Comparison of ENCODE assay signal across 17 cellular contexts in the genomic region with DNA sequence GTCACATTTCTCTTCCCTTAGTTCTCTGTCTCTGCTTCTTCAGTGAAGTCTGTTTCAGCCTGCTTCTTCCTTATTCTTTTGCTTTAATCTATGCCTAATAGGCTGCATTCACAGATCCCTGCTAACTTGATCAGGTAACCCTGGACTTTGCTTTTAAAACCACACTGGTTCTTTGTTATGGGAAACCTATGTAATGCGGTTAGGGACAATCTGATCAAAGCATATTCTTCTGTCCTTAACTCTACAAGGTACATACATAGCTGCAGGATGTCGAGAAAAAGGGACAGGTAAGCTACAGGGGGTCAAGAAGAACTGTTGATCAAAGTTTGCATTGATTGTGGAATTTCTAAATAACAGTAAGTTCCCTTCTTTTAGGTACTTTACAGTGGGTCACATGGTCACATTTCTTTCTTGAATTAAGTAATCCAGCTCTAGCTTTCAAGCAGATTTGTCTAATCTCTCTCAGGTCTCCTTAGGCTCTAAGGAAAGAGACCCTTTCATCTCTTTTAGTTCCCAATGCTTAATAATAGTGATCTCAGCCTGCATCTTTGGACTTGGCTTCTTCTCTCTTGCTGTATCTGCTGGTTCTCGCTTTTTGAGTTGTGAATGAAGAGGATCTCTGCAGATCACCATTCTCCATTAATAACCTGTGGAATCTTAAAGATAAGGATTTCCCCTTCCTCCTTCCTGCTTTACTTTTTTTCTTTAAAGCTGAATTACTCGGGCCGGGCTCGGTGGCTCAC. TPM values are rescaled to one million over a fixed set of nuclear protein-coding genes. Genes with fewer than 3 reads are reported as not detected.
A peak's percentile ranks its signal among the peaks of the same experiment; 100 is the strongest.
DNase-seq lines count a peak whose midpoint lies in the region; ATAC-seq and TF ChIP-seq lines count a peak whose summit lies in the region.
"Had no signal": no experiment of that assay in that cellular context is flagged by ENCODE, and none has a peak within 500 bp of the region (broad histone marks: within the 10 kb centered on the region; RNA-seq: fewer than 3 reads in every experiment).

No MANE protein-coding gene starts in this region.

- H3K9me3 ChIP-seq in cardiac muscle cell (ENCODE audit: low read depth) (no peaks in the 10 kb centered on the region), heart right ventricle (no peaks in the 10 kb centered on the region), WERI-Rb-1 (ENCODE audit: severe bottlenecking) (no peaks in the 10 kb centered on the region)
- H3K9me3 ChIP-seq: spleen had no signal

- DNase-seq in cardiac muscle cell (ENCODE audit: low read depth in 1 of 2, low spot score in 1 of 2) (no peak), heart right ventricle (no peak), WERI-Rb-1 (no peak), immature natural killer cell (no peak), NCI-H446 treated with DMSO at 0.1 percent for 48 hours (lab: John Stamatoyannopoulos, UW) (no peak)
- DNase-seq: GF-D8, naive B cell, NCI-H1092 treated with DMSO at 0.1 percent for 48 hours, NCI-H524 treated with DMSO at 0.1 percent for 48 hours, SHP77 treated with DMSO at 0.1 percent for 48 hours, spleen had no signal

- H3K27me3 Mint-ChIP-seq in immature natural killer cell (ENCODE audit: low read depth in 3 of 3): peaks cover 5 to 8% (median 7%) of the 10 kb centered on the region in 3 donors
- H3K27me3 Mint-ChIP-seq: naive B cell had no signal

- H3K27me3 ChIP-seq in cardiac muscle cell (no peaks in the 10 kb centered on the region), heart right ventricle (no peaks in the 10 kb centered on the region), WERI-Rb-1 (ENCODE audit: insufficient read depth, low read depth, severe bottlenecking) (no peaks in the 10 kb centered on the region)
- H3K27me3 ChIP-seq: spleen had no signal

- no peak for ATAC-seq in heart right ventricle
- ATAC-seq in GM21515 (IDR thresholded peaks at IDR 0.05; ENCODE audit: unreplicated experiment): no peak
- ATAC-seq in GM21825 (IDR thresholded peaks at IDR 0.05; ENCODE audit: unreplicated experiment): no peak
- no peak for ATAC-seq in HG03520 (IDR thresholded peaks at IDR 0.05; ENCODE audit: unreplicated experiment)
- ATAC-seq: activated CD4-positive, CD25-positive, alpha-beta regulatory T cell treated with anti-CD3 and anti-CD28 coated beads, Interleukin-2, amount 50 U/mL, for 24 hours had no signal

- intact Hi-C loops in heart right ventricle (cut with DNase I): loop anchor here in 5 of 10 donors (5.0 to 10.0 kb wide), 5 partner anchors 34 to 114 kb away; partner anchors contain the start of gene GPR84 (in 1 of the 5)

- H3K4me3 Mint-ChIP-seq in immature natural killer cell: peak overlapping the region in 2 of 5 donors; percentile 21 to 29

- H3K4me3 ChIP-seq in cardiac muscle cell (no peak overlapping the region), heart right ventricle (no peak overlapping the region), WERI-Rb-1 (ENCODE audit: low read depth, low read length) (no peak overlapping the region)
- H3K4me3 ChIP-seq: spleen had no signal

- H3K9me3 Mint-ChIP-seq in immature natural killer cell: no peaks in the 10 kb centered on the region
- H3K9me3 Mint-ChIP-seq: naive B cell had no signal

- TF ChIP-seq CTCF in cardiac muscle cell (IDR thresholded peaks at IDR 0.05; ENCODE audit: low read depth, low read length) (no peak), heart right ventricle (IDR thresholded peaks at IDR 0.05) (no peak), WERI-Rb-1 (IDR thresholded peaks at IDR 0.05; ENCODE audit: low read depth, low read length) (no peak)

- 82 to 83% methylated on average over 6 of the region's 6 CpGs for WGBS in heart right ventricle, 2 donors

- peaks cover 53 to 74% of the 10 kb centered on the region in 2 donors for H3K4me1 Mint-ChIP-seq in immature natural killer cell

- peak overlapping the region; percentile 2 to 81 (median 70) for H3K27ac Mint-ChIP-seq in immature natural killer cell

- H3K4me1 ChIP-seq in cardiac muscle cell (ENCODE audit: low read depth) (peaks cover 14% of the 10 kb centered on the region), heart right ventricle (peaks cover 3 to 77% (median 55%) of the 10 kb centered on the region in 9 donors)

- H3K36me3 ChIP-seq in cardiac muscle cell (no peaks in the 10 kb centered on the region), heart right ventricle (peaks cover 0 to 28% (median 0%) of the 10 kb centered on the region in 9 donors), WERI-Rb-1 (no peaks in the 10 kb centered on the region; the same call in 1 of the 2 replicates)

- peaks cover 0 to 3% (median 0%) of the 10 kb centered on the region in 3 donors for H3K36me3 Mint-ChIP-seq in immature natural killer cell
- H3K36me3 Mint-ChIP-seq: naive B cell had no signal

- H3K27ac ChIP-seq in cardiac muscle cell: peak overlapping the region; percentile 71
- peak overlapping the region in 1 of 10 donors; percentile 11 for H3K27ac ChIP-seq in heart right ventricle
- 0 out of 2 replicates have a peak overlapping the region, but pooled peaks have one; percentile 9 for H3K27ac ChIP-seq in WERI-Rb-1

RNA-seq across cellular contexts. Expression of gene COPZ1, which starts 3.8 kb away (rescaled TPM):
- total RNA-seq in cardiac muscle cell (131 and 152 TPM in 2 replicates), heart right ventricle (100 to 1,000 TPM; 111 to 143 (median 131) TPM)
- polyA plus RNA-seq in cardiac muscle cell (213 and 233 TPM in 2 replicates), heart right ventricle (100 to 1,000 TPM in 1 of 2 donors, 10 to 100 TPM in 1; 64.0 to 152 TPM), immature natural killer cell (100 to 1,000 TPM; 202 to 341 (median 202) TPM)

RNA-seq across cellular contexts. Expression of gene NFE2, which starts 28.0 kb away (rescaled TPM):
- total RNA-seq in cardiac muscle cell: 4.9 and 9.9 TPM in 2 replicates
- polyA plus RNA-seq in cardiac muscle cell: 8.4 and 10.1 TPM in 2 replicates
- total RNA-seq in heart right ventricle: 1 to 10 TPM in 1 of 10 donors, under 1 TPM in 8, not detected in 1; 0.17 to 1.4 (median 0.50) TPM
- under 1 TPM in 1 of 2 donors, not detected in 1; 0.28 TPM for polyA plus RNA-seq in heart right ventricle
- 1 to 10 TPM; 1.6 to 3.6 (median 2.0) TPM for polyA plus RNA-seq in immature natural killer cell
- total RNA-seq: dermis blood vessel endothelial cell had no signal

RNA-seq across cellular contexts. Expression of gene GPR84, which starts 35.5 kb away (rescaled TPM):
- total RNA-seq in cardiac muscle cell: 0.09 TPM in 1 of 2 replicates, not detected in the other
- not detected in 2 replicates for polyA plus RNA-seq in cardiac muscle cell
- total RNA-seq in heart right ventricle: 1 to 10 TPM in 1 of 10 donors, under 1 TPM in 3, not detected in 6; 0.15 to 2.9 (median 0.25) TPM
- polyA plus RNA-seq in heart right ventricle: under 1 TPM in 1 of 2 donors, not detected in 1; 0.45 TPM
- polyA plus RNA-seq in immature natural killer cell: not detected
- total RNA-seq: frontal cortex had no signal

RNA-seq across cellular contexts. Expression of gene HNRNPA1, which starts 48.2 kb away (rescaled TPM):
- total RNA-seq in cardiac muscle cell (782 and 963 TPM in 2 replicates), heart right ventricle (100 to 1,000 TPM; 419 to 538 (median 462) TPM)
- polyA plus RNA-seq in cardiac muscle cell (794 and 804 TPM in 2 replicates), heart right ventricle (100 to 1,000 TPM; 353 to 641 TPM), immature natural killer cell (100 to 1,000 TPM; 512 to 669 (median 601) TPM)

RNA-seq across cellular contexts. Expression of gene CBX5, which starts 48.8 kb away (rescaled TPM):
- total RNA-seq in cardiac muscle cell: 72.7 and 98.3 TPM in 2 replicates
- 49.5 and 63.9 TPM in 2 replicates for polyA plus RNA-seq in cardiac muscle cell
- 10 to 100 TPM; 44.4 to 53.5 (median 49.7) TPM for total RNA-seq in heart right ventricle
- 10 to 100 TPM; 13.4 to 19.2 TPM for polyA plus RNA-seq in heart right ventricle
- polyA plus RNA-seq in immature natural killer cell: 10 to 100 TPM in 2 of 3 donors, 1 to 10 TPM in 1; 5.9 to 23.6 (median 11.5) TPM
